20 cellular contexts compared by ENCODE assay signal in the genomic region with DNA sequence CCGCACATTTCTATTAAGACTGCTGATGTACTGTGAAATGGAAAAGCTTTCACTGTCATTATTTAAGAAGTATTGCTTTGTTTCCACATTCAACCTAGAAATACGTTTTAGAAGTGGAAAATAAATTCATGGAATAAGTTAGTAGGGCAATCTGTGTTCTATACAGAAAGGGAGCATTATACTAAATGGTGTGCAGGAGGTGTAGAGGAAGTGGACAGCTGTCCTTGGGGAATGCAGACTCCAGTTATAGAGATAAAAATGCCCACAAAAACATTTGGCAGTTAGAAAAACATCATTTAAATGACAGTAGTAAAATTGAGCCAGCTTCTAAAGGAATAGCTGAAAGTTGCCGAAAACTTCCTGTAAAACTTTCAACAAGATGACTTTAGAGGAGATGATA. TPM values are rescaled to one million over a fixed set of nuclear protein-coding genes. Genes with fewer than 3 reads are reported as not detected.
A peak's percentile ranks its signal among the peaks of the same experiment; 100 is the strongest.
DNase-seq lines count a peak whose midpoint lies in the region; ATAC-seq, FAIRE-seq and TF ChIP-seq lines count a peak whose summit lies in the region.
"Had no signal": no experiment of that assay in that cellular context is flagged by ENCODE, and none has a peak within 500 bp of the region (broad histone marks: within the 10 kb centered on the region; RNA-seq: fewer than 3 reads in every experiment).

No MANE protein-coding gene starts in this region.

- H3K9me3 Mint-ChIP-seq in stimulated activated effector memory CD8-positive, alpha-beta T cell treated with anti-CD3 and anti-CD28 coated beads, Interleukin-12 subunit alpha, Interleukin-12 subunit beta, amount 100 ng/mL, for 72 hours, result no peaks in the 10 kb centered on the region
- no peaks in the 10 kb centered on the region for H3K9me3 Mint-ChIP-seq in endodermal cell
- H3K9me3 Mint-ChIP-seq: CD8-positive, alpha-beta T cell; HFFc6 had no signal

- H3K27ac ChIP-seq in endodermal cell (ENCODE audit: low read depth, low read length) (no peak overlapping the region), RWPE1 (no peak overlapping the region)

- POLR2A ChIA-PET in RWPE1 (lab: Yijun Ruan, JAX; ENCODE audit: low non-redundant PET), result no interaction called here

- TF ChIP-seq CTCF in D721Med (IDR thresholded peaks at IDR 0.05; ENCODE audit: insufficient read depth, missing control alignments) (no peak), NB4 (IDR thresholded peaks at IDR 0.05; ENCODE audit: low read depth, low read length) (no peak), fibroblast of pulmonary artery (IDR thresholded peaks at IDR 0.05; ENCODE audit: low read length, missing control alignments) (no peak), endodermal cell (conservative IDR thresholded peaks at IDR 0.05) (no peak), RWPE1 (conservative IDR thresholded peaks at IDR 0.05; ENCODE audit: low read depth) (no peak)

- H3K4me1 Mint-ChIP-seq in stimulated activated effector memory CD8-positive, alpha-beta T cell treated with anti-CD3 and anti-CD28 coated beads, Interleukin-12 subunit alpha, Interleukin-12 subunit beta, amount 100 ng/mL, for 72 hours, result no peaks in the 10 kb centered on the region
- no peaks in the 10 kb centered on the region for H3K4me1 Mint-ChIP-seq in endodermal cell

- peak overlapping the region; percentile 55 for H3K27ac Mint-ChIP-seq in stimulated activated effector memory CD8-positive, alpha-beta T cell treated with anti-CD3 and anti-CD28 coated beads, Interleukin-12 subunit alpha, Interleukin-12 subunit beta, amount 100 ng/mL, for 72 hours
- H3K27ac Mint-ChIP-seq in endodermal cell, result no peak overlapping the region
- H3K27ac Mint-ChIP-seq: CD8-positive, alpha-beta T cell; HFFc6 had no signal

- no peaks in the 10 kb centered on the region for H3K27me3 Mint-ChIP-seq in endodermal cell (ENCODE audit: insufficient read depth)

- FAIRE-seq in D721Med (lab: Jason Lieb, UNC), result peak; percentile 78
- FAIRE-seq: A204.1, HTR-8/SVneo, K562 had no signal

- WGBS in endodermal cell (ENCODE audit: insufficient coverage in 1 of 2, insufficient read length in 1 of 2), 2 experiments, result 94 to 95% methylated on average over 2 to 3 of the region's 3 CpGs

- peaks cover 75% of the 10 kb centered on the region for H3K36me3 ChIP-seq in endodermal cell (ENCODE audit: control insufficient read depth, insufficient read depth, low read length)

- peaks cover 92% of the 10 kb centered on the region for H3K36me3 Mint-ChIP-seq in stimulated activated effector memory CD8-positive, alpha-beta T cell treated with anti-CD3 and anti-CD28 coated beads, Interleukin-12 subunit alpha, Interleukin-12 subunit beta, amount 100 ng/mL, for 72 hours
- H3K36me3 Mint-ChIP-seq in endodermal cell (ENCODE audit: low read depth), result peaks cover 71% of the 10 kb centered on the region

- CTCF ChIA-PET in RWPE1 (lab: Yijun Ruan, JAX), result no interaction called here

- no peak overlapping the region for H3K4me3 Mint-ChIP-seq in stimulated activated effector memory CD8-positive, alpha-beta T cell treated with anti-CD3 and anti-CD28 coated beads, Interleukin-12 subunit alpha, Interleukin-12 subunit beta, amount 100 ng/mL, for 72 hours
- H3K4me3 Mint-ChIP-seq in endodermal cell, result no peak overlapping the region
- H3K4me3 Mint-ChIP-seq: CD8-positive, alpha-beta T cell; HFFc6 had no signal

- no peaks in the 10 kb centered on the region for H3K4me1 ChIP-seq in endodermal cell (ENCODE audit: control insufficient read depth, insufficient read depth, low read length)

- DNase-seq in D721Med (ENCODE audit: insufficient read length, low spot score) (no peak), NB4 (ENCODE audit: low read depth) (peak; percentile 37), fibroblast of pulmonary artery (ENCODE audit: low read depth) (peak; percentile 10), endodermal cell (no peak), RWPE1 (ENCODE audit: low spot score) (no peak), medulla oblongata (ENCODE audit: extremely low spot score) (no peak), dermis blood vessel endothelial cell (no peak)
- no peak for DNase-seq in stimulated activated effector memory CD8-positive, alpha-beta T cell treated with anti-CD3 and anti-CD28 coated beads, Interleukin-12 subunit alpha, Interleukin-12 subunit beta, amount 100 ng/mL, for 72 hours (ENCODE audit: low spot score in 2 of 2)
- DNase-seq: ACHN; CD8-positive, alpha-beta T cell; COR-L47; GDM1; GOT3; H7; HFFc6; IMR-90 had no signal

- H3K9me3 ChIP-seq in endodermal cell (ENCODE audit: control insufficient read depth, low read length), result no peaks in the 10 kb centered on the region

- H3K9ac ChIP-seq in endodermal cell (ENCODE audit: extremely low read depth, low read length, poor library complexity, severe bottlenecking), result no peak overlapping the region

- H3K4me3 ChIP-seq in NB4 (ENCODE audit: low read depth, low read length) (no peak overlapping the region), fibroblast of pulmonary artery (replicated peaks; ENCODE audit: low read depth, low read length) (no peak overlapping the region), endodermal cell (ENCODE audit: low read length) (no peak overlapping the region)
- H3K4me3 ChIP-seq: K562 had no signal

- ATAC-seq in stimulated activated effector memory CD8-positive, alpha-beta T cell treated with anti-CD3 and anti-CD28 coated beads, Interleukin-12 subunit alpha, Interleukin-12 subunit beta, amount 100 ng/mL, for 72 hours, result no peak
- ATAC-seq: CD8-positive, alpha-beta T cell; HCT116; K562 had no signal

- no peaks in the 10 kb centered on the region for H3K27me3 ChIP-seq in endodermal cell (ENCODE audit: control insufficient read depth, insufficient read depth, low read length, poor library complexity, severe bottlenecking)

- TF ChIP-seq POLR2A in NB4 (IDR thresholded peaks at IDR 0.05; ENCODE audit: extremely low read depth, insufficient read length), result no peak

RNA-seq across cellular contexts. Expression of a gene that starts 46.8 kb away (rescaled TPM):
- 10 to 100 TPM; 47.0 to 64.8 TPM for total RNA-seq in endodermal cell
- 48.0 TPM for polyA plus RNA-seq in endodermal cell (2013, experiment 1 of 2)
- 43.1 TPM for polyA plus RNA-seq in endodermal cell (2013, experiment 2 of 2)
- 56.6 and 63.1 TPM in 2 replicates for total RNA-seq in dermis blood vessel endothelial cell

Comparison
In these comparisons a context has a peak if more than half of its experiments do, and no peak if none do; other contexts are left out.
1. DNase-seq: peak in NB4 (single experiment) and fibroblast of pulmonary artery (single experiment); none in D721Med (single experiment), stimulated activated effector memory CD8-positive, alpha-beta T cell treated with anti-CD3 and anti-CD28 coated beads, Interleukin-12 subunit alpha, Interleukin-12 subunit beta, amount 100 ng/mL, for 72 hours (0 of 2), endodermal cell (single experiment), RWPE1 (single experiment), medulla oblongata (single experiment) and dermis blood vessel endothelial cell (single experiment).